ENCODE assay signal across 7 cellular contexts in the genomic region with DNA sequence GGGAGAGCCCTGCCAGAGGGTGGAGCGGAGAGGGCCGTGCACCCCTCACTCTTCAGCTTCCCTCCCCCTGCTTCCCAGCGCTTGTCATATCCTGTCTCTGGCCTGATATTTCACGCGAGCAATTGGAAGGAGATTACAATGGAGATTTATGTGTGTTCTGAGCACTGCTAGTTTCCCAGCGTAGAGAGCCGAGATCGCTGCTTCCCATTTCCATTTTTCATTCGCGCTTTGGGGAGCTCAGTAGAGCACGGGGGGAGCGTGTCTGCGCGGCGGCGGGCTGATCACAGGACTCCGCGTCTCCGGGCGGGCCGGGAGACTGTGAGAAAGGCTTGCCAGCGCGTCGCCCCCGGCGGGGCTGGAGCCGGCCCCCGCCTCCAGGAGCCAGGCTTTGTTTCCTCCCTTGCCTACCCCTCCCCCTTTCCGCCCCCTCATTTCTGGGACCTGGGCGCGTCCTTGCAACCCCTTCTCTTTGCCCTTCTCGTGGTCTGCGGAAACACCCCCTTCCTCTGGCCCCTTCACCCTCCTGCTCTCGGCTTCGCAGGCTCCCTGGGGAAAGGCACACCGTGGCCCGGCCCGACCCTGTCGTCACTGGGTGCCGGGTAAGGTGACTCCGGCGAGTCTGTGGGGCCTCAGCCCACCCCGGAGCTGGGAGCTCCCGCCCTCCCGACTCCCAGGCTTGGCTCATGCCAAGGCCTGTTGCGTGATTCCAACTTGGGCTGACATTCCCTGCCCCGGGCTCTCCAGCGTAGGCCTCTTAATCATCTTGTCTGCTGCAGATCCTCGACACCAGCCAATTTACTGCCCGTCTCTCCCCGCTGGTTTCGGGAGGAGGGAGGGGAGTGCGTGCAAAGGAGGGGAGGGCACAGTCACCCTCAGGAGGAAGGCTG. TPM values are rescaled to one million over a fixed set of nuclear protein-coding genes. Genes with fewer than 3 reads are reported as not detected.
DNase-seq lines count a peak whose midpoint lies in the region; ATAC-seq and TF ChIP-seq lines count a peak whose summit lies in the region.

No MANE protein-coding gene starts in this region.

- no peak overlapping the region for H3K9ac ChIP-seq in IMR-90 (ENCODE audit: low read depth, low read length)

- peak overlapping the region; percentile 51 for H3K4me3 Mint-ChIP-seq in activated T-cell treated with anti-CD3 and anti-CD28 coated beads, Interleukin-2, amount 50 U/mL, for 24 hours
- peak overlapping the region; percentile 56 for H3K4me3 Mint-ChIP-seq in stimulated activated memory B cell treated with anti-CD40 and anti-IgM and Interleukin-4, amounts not matched to agents 10 μg/mL and 1 μg/mL and 100 μg/mL, for 72 hours

- no peaks in the 10 kb centered on the region for H3K36me3 ChIP-seq in IMR-90 (ENCODE audit: control insufficient read depth, insufficient read depth, low read length)

- POLR2A ChIA-PET in IMR-90 (lab: Charles Lee; ENCODE audit: unreplicated experiment): interaction anchor here (0.5 kb wide), 1 partner anchor 408 kb away, joined by 4 read pairs; no protein-coding TSS in a partner anchor

- CTCF ChIA-PET in IMR-90 (lab: Yijun Ruan, JAX): no interaction called here

- H3K18ac ChIP-seq in IMR-90 (ENCODE audit: low read depth, low read length): no peak overlapping the region

- no peak overlapping the region; the same call in 1 of the 2 replicates for H3K4me3 ChIP-seq in IMR-90 (ENCODE audit: insufficient read depth, low read depth, low read length)

- peak overlapping the region; percentile 71 for H2AK9ac ChIP-seq in IMR-90 (replicated peaks; ENCODE audit: low read depth, low read length, poor library complexity)

- H3K56ac ChIP-seq in IMR-90 (ENCODE audit: extremely low read depth, insufficient read depth, low read length): no peak overlapping the region

- H3K27ac Mint-ChIP-seq in activated T-cell treated with anti-CD3 and anti-CD28 coated beads, Interleukin-2, amount 50 U/mL, for 24 hours: no peak overlapping the region
- no peak overlapping the region for H3K27ac Mint-ChIP-seq in stimulated activated memory B cell treated with anti-CD40 and anti-IgM and Interleukin-4, amounts not matched to agents 10 μg/mL and 1 μg/mL and 100 μg/mL, for 72 hours

- TF ChIP-seq RAD21 in IMR-90 (IDR thresholded peaks at IDR 0.05; ENCODE audit: low read length): no peak

- no peak overlapping the region for H4K5ac ChIP-seq in IMR-90 (ENCODE audit: low read depth, low read length)

- H4K91ac ChIP-seq in IMR-90 (ENCODE audit: insufficient read depth, low read depth, low read length): peak overlapping the region; percentile 27; the same call in 1 of the 2 replicates

- no peak overlapping the region for H2AK5ac ChIP-seq in IMR-90 (ENCODE audit: low read depth, low read length)

- no peak overlapping the region for H2BK15ac ChIP-seq in IMR-90 (ENCODE audit: low read depth, low read length)

- peak overlapping the region in 1 of 2 experiments; percentile 33; a peak in 2 of 4 replicates for H4K8ac ChIP-seq in IMR-90 (ENCODE audit: low read depth in 2 of 2, low read length in 2 of 2)

- 33% methylated on average over 10 of the region's 53 CpGs; no CpG with 5 or more reads in 1 of the 2 experiments for WGBS in IMR-90 (ENCODE audit: extremely low coverage in 2 of 2, insufficient read length in 1 of 2), 2 experiments

- peaks cover 5% of the 10 kb centered on the region for H3K9me1 ChIP-seq in IMR-90 (ENCODE audit: insufficient read depth, low read length)

- H2BK5ac ChIP-seq in IMR-90 (ENCODE audit: low read depth, low read length, poor library complexity, severe bottlenecking): no peak overlapping the region

- H3K79me1 ChIP-seq in IMR-90 (ENCODE audit: low read depth in 1 of 2, low read length in 2 of 2): no peaks in the 10 kb centered on the region

- no TSS peak for BruUV-seq in IMR-90 (replicated peaks; lab: Mats Ljungman, UMichigan)

- peak overlapping the region; percentile 25; the same call in 1 of the 2 replicates for H3K4me2 ChIP-seq in IMR-90 (ENCODE audit: low read depth, low read length)

- peak overlapping the region; percentile 45; the same call in 1 of the 2 replicates for H3K23ac ChIP-seq in IMR-90 (ENCODE audit: low read depth, low read length)

- no peak overlapping the region for H3K14ac ChIP-seq in IMR-90 (replicated peaks; ENCODE audit: low read depth, low read length)

- H3K4ac ChIP-seq in IMR-90 (ENCODE audit: low read depth, low read length): peak overlapping the region; percentile 36; the same call in 1 of the 2 replicates

- H2BK120ac ChIP-seq in IMR-90 (ENCODE audit: low read depth, low read length): peak overlapping the region; percentile 55

- peaks cover 55% of the 10 kb centered on the region for H3K4me1 Mint-ChIP-seq in activated T-cell treated with anti-CD3 and anti-CD28 coated beads, Interleukin-2, amount 50 U/mL, for 24 hours (ENCODE audit: low read depth)
- peaks cover 35% of the 10 kb centered on the region for H3K4me1 Mint-ChIP-seq in stimulated activated memory B cell treated with anti-CD40 and anti-IgM and Interleukin-4, amounts not matched to agents 10 μg/mL and 1 μg/mL and 100 μg/mL, for 72 hours

- H3K9me3 Mint-ChIP-seq in activated T-cell treated with anti-CD3 and anti-CD28 coated beads, Interleukin-2, amount 50 U/mL, for 24 hours: no peaks in the 10 kb centered on the region
- H3K9me3 Mint-ChIP-seq in stimulated activated memory B cell treated with anti-CD40 and anti-IgM and Interleukin-4, amounts not matched to agents 10 μg/mL and 1 μg/mL and 100 μg/mL, for 72 hours: peaks cover 7% of the 10 kb centered on the region

- H3K27me3 Mint-ChIP-seq in activated T-cell treated with anti-CD3 and anti-CD28 coated beads, Interleukin-2, amount 50 U/mL, for 24 hours: peaks cover 92% of the 10 kb centered on the region
- H3K27me3 Mint-ChIP-seq in stimulated activated memory B cell treated with anti-CD40 and anti-IgM and Interleukin-4, amounts not matched to agents 10 μg/mL and 1 μg/mL and 100 μg/mL, for 72 hours: peaks cover 94% of the 10 kb centered on the region

- H4K20me1 ChIP-seq in IMR-90 (ENCODE audit: insufficient read depth, low read length): peaks cover 3% of the 10 kb centered on the region; the same call in 1 of the 2 replicates

- no peak for TF ChIP-seq CTCF in IMR-90 (conservative IDR thresholded peaks at IDR 0.05; ENCODE audit: low read depth, low read length)

- dilution Hi-C loops in IMR-90 (cut with HindIII; ENCODE audit: low sequenced_read_pairs, unreplicated experiment): no loop called here

- ATAC-seq in IMR-90 (ENCODE audit: low read depth) (no peak), left ventricle myocardium superior (peak; percentile 21), HG02588 (IDR thresholded peaks at IDR 0.05; ENCODE audit: unreplicated experiment) (no peak), HG02938 (IDR thresholded peaks at IDR 0.05; ENCODE audit: unreplicated experiment) (no peak)
- no peak for ATAC-seq in stimulated activated memory B cell treated with anti-CD40 and anti-IgM and Interleukin-4, amounts not matched to agents 10 μg/mL and 1 μg/mL and 100 μg/mL, for 72 hours

- no peaks in the 10 kb centered on the region for H3K36me3 Mint-ChIP-seq in activated T-cell treated with anti-CD3 and anti-CD28 coated beads, Interleukin-2, amount 50 U/mL, for 24 hours (ENCODE audit: low read depth)
- no peaks in the 10 kb centered on the region for H3K36me3 Mint-ChIP-seq in stimulated activated memory B cell treated with anti-CD40 and anti-IgM and Interleukin-4, amounts not matched to agents 10 μg/mL and 1 μg/mL and 100 μg/mL, for 72 hours

- no peak for TF ChIP-seq POLR2A in IMR-90 (IDR thresholded peaks at IDR 0.05; ENCODE audit: low read depth, low read length)

- H3K4me1 ChIP-seq in IMR-90 (ENCODE audit: control insufficient read depth, insufficient read depth, low read length): peaks cover 13% of the 10 kb centered on the region

- intact Hi-C loops in IMR-90 (cut with micrococcal nuclease): no loop called here
- intact Hi-C loops in left ventricle myocardium superior (cut with micrococcal nuclease): no loop called here

- DNase-seq in DMS53 treated with DMSO at 0.1 percent for 48 hours (lab: John Stamatoyannopoulos, UW; ENCODE audit: unreplicated experiment) (peak; percentile 36), IMR-90 (peak; percentile 39), left ventricle myocardium superior (no peak)
- DNase-seq in activated T-cell treated with anti-CD3 and anti-CD28 coated beads, Interleukin-2, amount 50 U/mL, for 24 hours: peak; percentile 45

- H2BK20ac ChIP-seq in IMR-90 (ENCODE audit: low read depth, low read length): no peak overlapping the region; the same call in 1 of the 2 replicates

- in situ Hi-C loops in IMR-90 (cut with MboI; ENCODE audit: low sequenced_read_pairs): no loop called here

- H3K9me3 ChIP-seq in IMR-90 (ENCODE audit: control insufficient read depth, insufficient read depth, low read length): no peaks in the 10 kb centered on the region

- peak overlapping the region; percentile 32; the same call in 1 of the 2 replicates for H3K27ac ChIP-seq in IMR-90 (ENCODE audit: insufficient read depth, low read length)

- peak overlapping the region; percentile 85 for H2AFZ ChIP-seq in IMR-90 (replicated peaks; ENCODE audit: low read length, poor library complexity)

- peaks cover 32% of the 10 kb centered on the region for H3K27me3 ChIP-seq in IMR-90 (ENCODE audit: control insufficient read depth, insufficient read depth, low read length)

TF ChIP-seq in IMR-90, 13 proteins besides CTCF, POLR2A, EP300 and RAD21 (continues in another document):
- TF ChIP-seq RFX5 (IDR thresholded peaks at IDR 0.05; ENCODE audit: low read depth, low read length) (no peak), MXI1 (IDR thresholded peaks at IDR 0.05; ENCODE audit: borderline replicate concordance, low read depth, low read length) (no peak), SMC3 (IDR thresholded peaks at IDR 0.05; ENCODE audit: low read depth, low read length) (no peak), MAFK (IDR thresholded peaks at IDR 0.05; ENCODE audit: low read depth, low read length) (no peak), RCOR1 (IDR thresholded peaks at IDR 0.05; ENCODE audit: insufficient replicate concordance, low read length) (no peak), CHD1 (IDR thresholded peaks at IDR 0.05; ENCODE audit: low read depth, low read length) (no peak), FOS (IDR thresholded peaks at IDR 0.05; ENCODE audit: low read depth, low read length) (no peak), BHLHE40 (IDR thresholded peaks at IDR 0.05; ENCODE audit: low read depth, low read length) (no peak)

RNA-seq across cellular contexts. Expression of gene DLX2, which starts 5.8 kb away (rescaled TPM):
- total RNA-seq in IMR-90 (2012; rRNA removed) (not detected in 2 replicates), left ventricle myocardium superior (not detected)
- polyA plus RNA-seq in IMR-90 (2012; rRNA removed): 0.38 and 0.44 TPM in 2 replicates
- polyA plus RNA-seq in IMR-90 (2012; cell fraction: cytosol; rRNA removed): 0.55 and 0.60 TPM in 2 replicates
- polyA plus RNA-seq in IMR-90 (2012; cell fraction: nucleus; rRNA removed; ENCODE audit: low replicate concordance): 1.1 and 1.2 TPM in 2 replicates

RNA-seq across cellular contexts. Expression of gene DLX1, which starts 11.6 kb away (rescaled TPM):
- total RNA-seq in IMR-90 (2012; rRNA removed) (0.36 and 1.1 TPM in 2 replicates), left ventricle myocardium superior (not detected)
- 2.1 and 2.2 TPM in 2 replicates for polyA plus RNA-seq in IMR-90 (2012; rRNA removed)
- 0.97 and 1.3 TPM in 2 replicates for polyA plus RNA-seq in IMR-90 (2012; cell fraction: cytosol; rRNA removed)
- polyA plus RNA-seq in IMR-90 (2012; cell fraction: nucleus; rRNA removed; ENCODE audit: low replicate concordance): 3.7 and 5.4 TPM in 2 replicates
